ENCODE assay signal across 1 cellular context in the genomic region with DNA sequence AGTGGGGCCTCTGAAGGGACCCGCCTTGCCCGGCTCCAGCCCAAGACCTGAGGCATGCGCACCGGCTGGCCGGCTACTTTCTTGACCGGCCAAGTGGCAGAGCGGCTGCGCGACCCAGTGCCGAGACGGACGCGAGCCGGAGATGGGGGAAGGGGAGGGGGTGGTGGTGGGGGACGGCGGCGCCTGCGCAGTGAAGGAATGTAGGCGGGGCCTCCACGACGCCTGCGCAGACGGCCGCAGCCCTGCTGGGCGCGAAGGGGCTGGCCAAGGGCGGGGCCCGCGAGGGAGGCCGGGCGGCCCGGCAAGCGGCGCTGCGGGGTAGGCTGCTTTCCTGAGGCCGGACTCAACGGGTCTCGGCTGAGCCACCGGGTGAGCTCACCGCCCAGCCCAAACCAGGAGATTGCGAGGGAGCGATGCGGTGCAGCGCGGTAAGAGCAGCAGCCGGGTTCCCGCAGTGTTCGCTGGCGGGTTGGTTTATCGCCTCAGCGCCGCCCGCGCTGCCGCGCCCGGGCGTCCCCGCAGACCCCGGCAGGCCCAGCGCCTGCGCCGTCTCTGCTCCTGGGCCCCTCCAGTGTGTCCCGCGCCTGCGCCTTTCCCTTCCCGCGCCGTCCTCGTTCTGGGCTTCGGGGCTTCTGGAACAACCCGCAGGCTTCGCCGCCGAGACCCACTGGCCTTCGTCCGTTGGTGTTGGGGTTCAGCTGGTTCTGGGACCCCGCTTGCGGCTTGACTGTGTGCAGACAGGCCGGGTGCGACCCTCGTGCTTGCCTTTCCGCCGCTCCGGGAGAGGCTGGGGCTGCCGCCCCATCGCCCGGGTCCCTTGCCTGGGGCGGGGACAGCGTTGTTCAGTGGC.
TF ChIP-seq lines count a peak whose summit lies in the region.

A gene with protein sequence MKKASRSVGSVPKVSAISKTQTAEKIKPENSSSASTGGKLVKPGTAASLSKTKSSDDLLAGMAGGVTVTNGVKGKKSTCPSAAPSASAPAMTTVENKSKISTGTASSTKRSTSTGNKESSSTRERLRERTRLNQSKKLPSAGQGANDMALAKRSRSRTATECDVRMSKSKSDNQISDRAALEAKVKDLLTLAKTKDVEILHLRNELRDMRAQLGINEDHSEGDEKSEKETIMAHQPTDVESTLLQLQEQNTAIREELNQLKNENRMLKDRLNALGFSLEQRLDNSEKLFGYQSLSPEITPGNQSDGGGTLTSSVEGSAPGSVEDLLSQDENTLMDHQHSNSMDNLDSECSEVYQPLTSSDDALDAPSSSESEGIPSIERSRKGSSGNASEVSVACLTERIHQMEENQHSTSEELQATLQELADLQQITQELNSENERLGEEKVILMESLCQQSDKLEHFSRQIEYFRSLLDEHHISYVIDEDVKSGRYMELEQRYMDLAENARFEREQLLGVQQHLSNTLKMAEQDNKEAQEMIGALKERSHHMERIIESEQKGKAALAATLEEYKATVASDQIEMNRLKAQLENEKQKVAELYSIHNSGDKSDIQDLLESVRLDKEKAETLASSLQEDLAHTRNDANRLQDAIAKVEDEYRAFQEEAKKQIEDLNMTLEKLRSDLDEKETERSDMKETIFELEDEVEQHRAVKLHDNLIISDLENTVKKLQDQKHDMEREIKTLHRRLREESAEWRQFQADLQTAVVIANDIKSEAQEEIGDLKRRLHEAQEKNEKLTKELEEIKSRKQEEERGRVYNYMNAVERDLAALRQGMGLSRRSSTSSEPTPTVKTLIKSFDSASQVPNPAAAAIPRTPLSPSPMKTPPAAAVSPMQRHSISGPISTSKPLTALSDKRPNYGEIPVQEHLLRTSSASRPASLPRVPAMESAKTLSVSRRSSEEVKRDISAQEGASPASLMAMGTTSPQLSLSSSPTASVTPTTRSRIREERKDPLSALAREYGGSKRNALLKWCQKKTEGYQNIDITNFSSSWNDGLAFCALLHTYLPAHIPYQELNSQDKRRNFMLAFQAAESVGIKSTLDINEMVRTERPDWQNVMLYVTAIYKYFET (plus strand): TSS at position 276 of the 850 bp plus-strand sequence. CDS start 31,401 bp downstream, outside the sequence.

TF ChIP-seq in GM12878, 131 proteins besides CTCF, POLR2A, EP300 and RAD21 (continued from another document and continues in another):
- TF ChIP-seq ZNF687 (IDR thresholded peaks at IDR 0.05) (peak; percentile 86), TBL1XR1 (IDR thresholded peaks at IDR 0.05; ENCODE audit: low read depth, low read length) (no peak), NRF1 (conservative IDR thresholded peaks at IDR 0.05; ENCODE audit: low read depth, low read length) (peak; percentile 63), ESRRA (IDR thresholded peaks at IDR 0.05; ENCODE audit: low read length) (no peak), MEF2B (IDR thresholded peaks at IDR 0.05; ENCODE audit: partially characterized antibody, poor library complexity, severe bottlenecking) (no peak), JUNB (IDR thresholded peaks at IDR 0.05) (no peak), NBN (IDR thresholded peaks at IDR 0.05) (no peak), JUND (IDR thresholded peaks at IDR 0.05; ENCODE audit: low read depth, low read length) (0 out of 2 replicates have a peak, but pooled peaks have one; percentile 33), POLR2AphosphoS5 (IDR thresholded peaks at IDR 0.05; ENCODE audit: low read length) (peak; percentile 94), RFX5 (IDR thresholded peaks at IDR 0.05; ENCODE audit: low read depth, low read length) (no peak), TCF3 (IDR thresholded peaks at IDR 0.05; ENCODE audit: borderline replicate concordance, insufficient read depth, low read depth, low read length) (0 out of 2 replicates have a peak, but pooled peaks have one; percentile 9), KAT2A (conservative IDR thresholded peaks at IDR 0.05; ENCODE audit: control insufficient read depth, low read depth, low read length) (no peak), PML (IDR thresholded peaks at IDR 0.05; ENCODE audit: low read length) (peak; percentile 94), TCF7 (IDR thresholded peaks at IDR 0.05; ENCODE audit: borderline replicate concordance) (no peak), CUX1 (IDR thresholded peaks at IDR 0.05; ENCODE audit: insufficient replicate concordance, low read depth, low read length) (no peak), ZBED1 (IDR thresholded peaks at IDR 0.05; ENCODE audit: borderline replicate concordance) (no peak), IRF5 (IDR thresholded peaks at IDR 0.05; ENCODE audit: borderline replicate concordance) (no peak), POLR2AphosphoS2 (IDR thresholded peaks at IDR 0.05; ENCODE audit: low read depth, low read length) (peak; percentile 84; the same call in 1 of the 2 replicates), SIN3A (IDR thresholded peaks at IDR 0.05; ENCODE audit: low read depth, low read length) (peak; percentile 55; the same call in 1 of the 2 replicates), PAX8 (IDR thresholded peaks at IDR 0.05) (no peak), SREBF1 (IDR thresholded peaks at IDR 0.05; ENCODE audit: low read length) (no peak), RB1 (IDR thresholded peaks at IDR 0.05; ENCODE audit: borderline replicate concordance) (peak; percentile 61; the same call in 1 of the 2 replicates), IRF4 (IDR thresholded peaks at IDR 0.05; ENCODE audit: low read depth, low read length) (no peak), WRNIP1 (IDR thresholded peaks at IDR 0.05; ENCODE audit: borderline replicate concordance, low read depth, low read length) (no peak), BCL3 (IDR thresholded peaks at IDR 0.05; ENCODE audit: borderline replicate concordance, insufficient read depth, low read depth, low read length, poor library complexity, severe bottlenecking) (no peak), SPI1 (IDR thresholded peaks at IDR 0.05; ENCODE audit: borderline replicate concordance, insufficient read depth, low read depth, low read length) (no peak)
- TF ChIP-seq, protein P1, sequence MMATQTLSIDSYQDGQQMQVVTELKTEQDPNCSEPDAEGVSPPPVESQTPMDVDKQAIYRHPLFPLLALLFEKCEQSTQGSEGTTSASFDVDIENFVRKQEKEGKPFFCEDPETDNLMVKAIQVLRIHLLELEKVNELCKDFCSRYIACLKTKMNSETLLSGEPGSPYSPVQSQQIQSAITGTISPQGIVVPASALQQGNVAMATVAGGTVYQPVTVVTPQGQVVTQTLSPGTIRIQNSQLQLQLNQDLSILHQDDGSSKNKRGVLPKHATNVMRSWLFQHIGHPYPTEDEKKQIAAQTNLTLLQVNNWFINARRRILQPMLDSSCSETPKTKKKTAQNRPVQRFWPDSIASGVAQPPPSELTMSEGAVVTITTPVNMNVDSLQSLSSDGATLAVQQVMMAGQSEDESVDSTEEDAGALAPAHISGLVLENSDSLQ (IDR thresholded peaks at IDR 0.05), result 0 out of 2 replicates have a peak, but pooled peaks have one; percentile 29
- TF ChIP-seq, protein P2, sequence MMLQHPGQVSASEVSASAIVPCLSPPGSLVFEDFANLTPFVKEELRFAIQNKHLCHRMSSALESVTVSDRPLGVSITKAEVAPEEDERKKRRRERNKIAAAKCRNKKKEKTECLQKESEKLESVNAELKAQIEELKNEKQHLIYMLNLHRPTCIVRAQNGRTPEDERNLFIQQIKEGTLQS (IDR thresholded peaks at IDR 0.05; ENCODE audit: borderline replicate concordance, extremely low read depth, low read depth, low read length), result no peak
- TF ChIP-seq, protein P3, sequence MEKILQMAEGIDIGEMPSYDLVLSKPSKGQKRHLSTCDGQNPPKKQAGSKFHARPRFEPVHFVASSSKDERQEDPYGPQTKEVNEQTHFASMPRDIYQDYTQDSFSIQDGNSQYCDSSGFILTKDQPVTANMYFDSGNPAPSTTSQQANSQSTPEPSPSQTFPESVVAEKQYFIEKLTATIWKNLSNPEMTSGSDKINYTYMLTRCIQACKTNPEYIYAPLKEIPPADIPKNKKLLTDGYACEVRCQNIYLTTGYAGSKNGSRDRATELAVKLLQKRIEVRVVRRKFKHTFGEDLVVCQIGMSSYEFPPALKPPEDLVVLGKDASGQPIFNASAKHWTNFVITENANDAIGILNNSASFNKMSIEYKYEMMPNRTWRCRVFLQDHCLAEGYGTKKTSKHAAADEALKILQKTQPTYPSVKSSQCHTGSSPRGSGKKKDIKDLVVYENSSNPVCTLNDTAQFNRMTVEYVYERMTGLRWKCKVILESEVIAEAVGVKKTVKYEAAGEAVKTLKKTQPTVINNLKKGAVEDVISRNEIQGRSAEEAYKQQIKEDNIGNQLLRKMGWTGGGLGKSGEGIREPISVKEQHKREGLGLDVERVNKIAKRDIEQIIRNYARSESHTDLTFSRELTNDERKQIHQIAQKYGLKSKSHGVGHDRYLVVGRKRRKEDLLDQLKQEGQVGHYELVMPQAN (conservative IDR thresholded peaks at IDR 0.05), result peak; percentile 62
